ENCODE assay signal across 19 cellular contexts in genomic region chr9:87100001-87100400, GRCh38.
"Had no signal": no experiment of that assay in that cellular context is flagged by ENCODE, and none has a peak within 500 bp of the region (broad histone marks: within the 10 kb centered on the region; RNA-seq: fewer than 3 reads in every experiment).

No MANE protein-coding gene starts in this region.

- DNase-seq: IMR-90, Karpas-422, KG1, MG63, NCI-H1092, NCI-H1105 treated with DMSO at 0.1 percent for 48 hours, NCI-H1417 treated with DMSO at 0.1 percent for 48 hours, NCI-H146, NCI-H1694 treated with DMSO at 0.1 percent for 48 hours, NCI-H1930, NCI-H2081, NCI-H2107, NCI-H2227 treated with DMSO at 0.1 percent for 48 hours, NCI-H524, NCI-H526 treated with DMSO at 0.1 percent for 48 hours, NCI-H748 treated with DMSO at 0.1 percent for 48 hours, Right ventricle myocardium superior, RPMI8226, SIG-M5 had no signal
